In the genomic region with DNA sequence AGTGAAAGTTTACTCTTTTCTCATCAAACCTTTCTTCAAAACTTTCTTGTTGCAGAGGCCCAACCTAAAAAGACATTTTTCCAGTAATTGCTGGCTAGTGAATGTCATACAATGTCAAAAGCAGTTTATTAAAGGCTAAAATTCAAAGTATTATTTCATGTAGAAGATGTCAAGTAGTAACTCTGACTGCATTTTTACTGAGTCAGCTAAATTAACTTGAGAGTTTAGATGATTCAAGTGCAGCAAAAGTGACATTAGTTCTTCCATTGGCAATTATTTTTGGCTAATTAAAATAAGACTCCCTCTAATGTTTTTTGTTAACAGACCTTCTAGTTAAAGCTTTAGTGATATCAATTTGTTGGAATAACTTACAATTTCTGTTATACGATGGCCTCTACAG, we compare ENCODE assay signal across 18 cellular contexts.
DNase-seq lines count a peak whose midpoint lies in the region; ATAC-seq, FAIRE-seq and TF ChIP-seq lines count a peak whose summit lies in the region.
"Had no signal": no experiment of that assay in that cellular context is flagged by ENCODE, and none has a peak within 500 bp of the region (broad histone marks: within the 10 kb centered on the region; RNA-seq: fewer than 3 reads in every experiment).

No MANE protein-coding gene starts in this region.

- BruUV-seq in HepG2 (replicated peaks; lab: Mats Ljungman, UMichigan) (no TSS peak), K562 (replicated peaks; lab: Mats Ljungman, UMichigan) (no TSS peak)

- FAIRE-seq in HepG2 (lab: Jason Lieb, UNC) (no peak), K562 (lab: Jason Lieb, UNC) (no peak)
- FAIRE-seq: D721Med, GM12891, GM19239 had no signal

- no peak overlapping the region for H2AFZ ChIP-seq in HepG2 (ENCODE audit: low read length)
- H2AFZ ChIP-seq in K562 (ENCODE audit: low read depth, low read length): no peak overlapping the region

- H3K27ac ChIP-seq in HepG2 (ENCODE audit: extremely low read length, insufficient read depth, low read length) (no peak overlapping the region), right lobe of liver (no peak overlapping the region), K562 (ENCODE audit: extremely low read depth, low read depth, low read length) (no peak overlapping the region), SJCRH30 (no peak overlapping the region)
- H3K27ac ChIP-seq: 22Rv1; BLaER1 treated with 17β-estradiol and CSF1 and Interleukin-3, amounts not matched to agents 10 nM and 100 nM; C4-2B had no signal

- H3K36me3 ChIP-seq in HepG2 (replicated peaks in 1 of 2; ENCODE audit: control insufficient read depth in 1 of 2, insufficient read depth in 2 of 2, low read length in 2 of 2): no peaks in the 10 kb centered on the region
- no peaks in the 10 kb centered on the region for H3K36me3 ChIP-seq in right lobe of liver
- H3K36me3 ChIP-seq in K562 (ENCODE audit: control insufficient read depth, insufficient read depth, low read length): no peaks in the 10 kb centered on the region
- no peaks in the 10 kb centered on the region for H3K36me3 ChIP-seq in SJCRH30
- H3K36me3 ChIP-seq in BE2C: no peaks in the 10 kb centered on the region
- H3K36me3 ChIP-seq: BLaER1 treated with 17β-estradiol and CSF1 and Interleukin-3, amounts not matched to agents 10 nM and 100 nM had no signal

- POLR2A ChIA-PET in HepG2 (lab: Yijun Ruan, JAX): no interaction called here
- POLR2A ChIA-PET in K562 (lab: Yijun Ruan, JAX): no interaction called here

- no peak overlapping the region for H3K4me3 ChIP-seq in HepG2 (replicated peaks in 1 of 3; ENCODE audit: insufficient read depth in 1 of 3, low read depth in 2 of 3, low read length in 3 of 3)
- H3K4me3 ChIP-seq in right lobe of liver: no peak overlapping the region
- H3K4me3 ChIP-seq in K562: no peak overlapping the region
- no peak overlapping the region for H3K4me3 ChIP-seq in SJCRH30
- no peak overlapping the region for H3K4me3 ChIP-seq in BE2C (ENCODE audit: low read depth, low read length)
- H3K4me3 ChIP-seq: BLaER1 treated with 17β-estradiol and CSF1 and Interleukin-3, amounts not matched to agents 10 nM and 100 nM had no signal

- H3K27me3 ChIP-seq in HepG2 (ENCODE audit: control insufficient read depth in 1 of 2, insufficient read depth in 2 of 2, low read length in 2 of 2): no peaks in the 10 kb centered on the region; a peak in 1 of 5 replicates
- no peaks in the 10 kb centered on the region for H3K27me3 ChIP-seq in right lobe of liver
- H3K27me3 ChIP-seq in K562 (ENCODE audit: control insufficient read depth in 2 of 2, insufficient read depth in 2 of 2, low read length in 2 of 2): no peaks in the 10 kb centered on the region
- no peaks in the 10 kb centered on the region for H3K27me3 ChIP-seq in SJCRH30
- H3K27me3 ChIP-seq in BE2C: no peaks in the 10 kb centered on the region
- H3K27me3 ChIP-seq: BLaER1 treated with 17β-estradiol and CSF1 and Interleukin-3, amounts not matched to agents 10 nM and 100 nM had no signal

- no peak for TF ChIP-seq EP300 in HepG2 (IDR thresholded peaks at IDR 0.05; ENCODE audit: low read depth in 2 of 2, low read length in 2 of 2)
- TF ChIP-seq EP300 in HepG2 (CRISPR knock-in tag; IDR thresholded peaks at IDR 0.05; ENCODE audit: borderline replicate concordance): no peak
- TF ChIP-seq EP300 in K562 (IDR thresholded peaks at IDR 0.05; ENCODE audit: low read length): no peak

- H3K4me2 ChIP-seq in HepG2 (ENCODE audit: low read depth, low read length) (no peak overlapping the region), K562 (ENCODE audit: insufficient read depth, low read length) (no peak overlapping the region)
- H3K4me2 ChIP-seq: BLaER1 treated with 17β-estradiol and CSF1 and Interleukin-3, amounts not matched to agents 10 nM and 100 nM had no signal

- ATAC-seq in HepG2 (no peak), right lobe of liver (no peak), K562 (no peak)
- ATAC-seq: CD8-positive, alpha-beta T cell had no signal

- intact Hi-C loops in HepG2 (cut with micrococcal nuclease; ENCODE audit: unreplicated experiment) (no loop called here), right lobe of liver (cut with DNase I) (no loop called here), K562 (cut with micrococcal nuclease) (no loop called here)

- TF ChIP-seq CTCF in HepG2 (CRISPR knock-in tag; IDR thresholded peaks at IDR 0.05) (no peak), right lobe of liver (IDR thresholded peaks at IDR 0.05) (no peak), K562 (IDR thresholded peaks at IDR 0.05 in 2 of 3, conservative IDR thresholded peaks at IDR 0.05 in 1 of 3; ENCODE audit: insufficient read depth in 2 of 3, low read depth in 1 of 3, low read length in 3 of 3) (no peak), BE2C (IDR thresholded peaks at IDR 0.05; ENCODE audit: low read depth, low read length) (no peak)

- 0% methylated on average over 1 of the region's 1 CpG for WGBS in HepG2 (ENCODE audit: low lambda C conversion rate)
- 73% methylated on average over 1 of the region's 1 CpG for WGBS in right lobe of liver (ENCODE audit: insufficient coverage, low coverage, low lambda C conversion rate, missing lambda C conversion rate)
- WGBS in K562 (ENCODE audit: insufficient coverage, low coverage, missing lambda C conversion rate): 8% methylated on average over 1 of the region's 1 CpG

- H3K9ac ChIP-seq in HepG2 (ENCODE audit: insufficient read depth, low read depth, low read length) (no peak overlapping the region), K562 (ENCODE audit: insufficient read depth in 1 of 2, low read depth in 2 of 2, low read length in 2 of 2) (no peak overlapping the region)
- H3K9ac ChIP-seq: BLaER1 treated with 17β-estradiol and CSF1 and Interleukin-3, amounts not matched to agents 10 nM and 100 nM had no signal

- no peaks in the 10 kb centered on the region for H3K9me3 ChIP-seq in HepG2 (ENCODE audit: low read length)
- no peaks in the 10 kb centered on the region for H3K9me3 ChIP-seq in right lobe of liver
- no peaks in the 10 kb centered on the region for H3K9me3 ChIP-seq in K562 (replicated peaks; ENCODE audit: control insufficient read depth, insufficient read depth, low read depth, low read length)
- no peaks in the 10 kb centered on the region for H3K9me3 ChIP-seq in SJCRH30 (replicated peaks)
- H3K9me3 ChIP-seq in BE2C: no peaks in the 10 kb centered on the region
- H3K9me3 ChIP-seq: BLaER1 treated with 17β-estradiol and CSF1 and Interleukin-3, amounts not matched to agents 10 nM and 100 nM; Caco-2 had no signal

- no peak for TF ChIP-seq POLR2A in HepG2 (IDR thresholded peaks at IDR 0.05; ENCODE audit: insufficient read depth in 1 of 2, low read depth in 2 of 2, low read length in 2 of 2)
- TF ChIP-seq POLR2A in right lobe of liver (IDR thresholded peaks at IDR 0.05): no peak
- no peak for TF ChIP-seq POLR2A in K562 (conservative IDR thresholded peaks at IDR 0.05)

- H4K20me1 ChIP-seq in HepG2 (ENCODE audit: insufficient read depth, low read length) (no peaks in the 10 kb centered on the region), K562 (replicated peaks; ENCODE audit: control insufficient read depth, insufficient read depth, low read length) (no peaks in the 10 kb centered on the region)
- H4K20me1 ChIP-seq: BLaER1 treated with 17β-estradiol and CSF1 and Interleukin-3, amounts not matched to agents 10 nM and 100 nM had no signal

- H3K9me1 ChIP-seq in K562 (ENCODE audit: control insufficient read depth, insufficient read depth, low read length): no peaks in the 10 kb centered on the region

- in situ Hi-C loops in HepG2 (cut with HindIII; ENCODE audit: extremely low pct_ligation_motif_present, low pct_unique_long_range_greater_than_20kb): no loop called here
- in situ Hi-C loops in K562 (cut with MboI): no loop called here

- H3K4me1 ChIP-seq in HepG2 (ENCODE audit: insufficient read depth, low read length): no peaks in the 10 kb centered on the region
- H3K4me1 ChIP-seq in right lobe of liver: no peaks in the 10 kb centered on the region
- no peaks in the 10 kb centered on the region for H3K4me1 ChIP-seq in K562 (replicated peaks in 1 of 2; ENCODE audit: control insufficient read depth in 2 of 2, insufficient read depth in 2 of 2, low read length in 2 of 2)
- no peaks in the 10 kb centered on the region for H3K4me1 ChIP-seq in SJCRH30
- H3K4me1 ChIP-seq in BE2C: no peaks in the 10 kb centered on the region
- H3K4me1 ChIP-seq: BLaER1 treated with 17β-estradiol and CSF1 and Interleukin-3, amounts not matched to agents 10 nM and 100 nM had no signal

- H3K79me2 ChIP-seq in HepG2 (ENCODE audit: insufficient read depth, low read length): no peaks in the 10 kb centered on the region
- no peaks in the 10 kb centered on the region for H3K79me2 ChIP-seq in K562 (ENCODE audit: control insufficient read depth, insufficient read depth, low read length)

- CTCF ChIA-PET in HepG2 (lab: Yijun Ruan, JAX; ENCODE audit: low intra/inter-chr PET ratio, low total read pairs) (no interaction called here), K562 (lab: Yijun Ruan, JAX; ENCODE audit: low intra/inter-chr PET ratio) (no interaction called here)

- TF ChIP-seq RAD21 in HepG2 (CRISPR knock-in tag; IDR thresholded peaks at IDR 0.05): no peak
- no peak for TF ChIP-seq RAD21 in K562 (CRISPR knock-in tag; conservative IDR thresholded peaks at IDR 0.05 in 1 of 2, IDR thresholded peaks at IDR 0.05 in 1 of 2)

- DNase-seq in HepG2 (ENCODE audit: low spot score): no peak
- no peak for DNase-seq in right lobe of liver
- DNase-seq in K562 (ENCODE audit: extremely low read depth in 1 of 4, low spot score in 3 of 4): no peak
- DNase-seq in SJCRH30: no peak
- DNase-seq in BE2C: no peak
- DNase-seq: ACHN; Caco-2; Calu3; CD4-positive, alpha-beta T cell; CD8-positive, alpha-beta T cell; DMS79 treated with DMSO at 0.1 percent for 48 hours; GF-D8 had no signal

TF ChIP-seq in HepG2, 621 proteins besides CTCF, POLR2A, EP300 and RAD21:
- no peak for TF ChIP-seq CCDC6 (CRISPR knock-in tag; IDR thresholded peaks at IDR 0.05)
- TF ChIP-seq MAFF (IDR thresholded peaks at IDR 0.05; ENCODE audit: low read depth, low read length): peak; percentile 96
- peak; percentile 93 to 97 for TF ChIP-seq MAFK (conservative IDR thresholded peaks at IDR 0.05 in 1 of 2, IDR thresholded peaks at IDR 0.05 in 1 of 2; ENCODE audit: low read length in 2 of 2)

TF ChIP-seq in K562, 482 proteins besides CTCF, POLR2A, EP300 and RAD21 (continues in another document):
- peak; percentile 64 for TF ChIP-seq MAFG (tag; conservative IDR thresholded peaks at IDR 0.05)
- TF ChIP-seq ZNF316 (IDR thresholded peaks at IDR 0.05): peak; percentile 75
- TF ChIP-seq C11orf30 (IDR thresholded peaks at IDR 0.05; ENCODE audit: low read depth): peak; percentile 61; the same call in 1 of the 2 replicates
- no peak for TF ChIP-seq ZFP36 (IDR thresholded peaks at IDR 0.05; ENCODE audit: low read depth, low read length, partially characterized antibody)
- TF ChIP-seq ZNF583 (CRISPR knock-in tag; IDR thresholded peaks at IDR 0.05): no peak
- no peak for TF ChIP-seq NR4A1 (CRISPR knock-in tag; IDR thresholded peaks at IDR 0.05)
- no peak for TF ChIP-seq NR4A1 (tag; IDR thresholded peaks at IDR 0.05)
- peak; percentile 87 for TF ChIP-seq MAFK (IDR thresholded peaks at IDR 0.05; ENCODE audit: low read length)
- TF ChIP-seq FOXK2 (conservative IDR thresholded peaks at IDR 0.05 in 1 of 2, IDR thresholded peaks at IDR 0.05 in 1 of 2; ENCODE audit: low read depth in 2 of 2): no peak
